1 cellular context compared by ENCODE assay signal in genomic region chr20:49801882-49802281, GRCh38.
TF ChIP-seq lines count a peak whose summit lies in the region.

No MANE protein-coding gene starts in this region.

TF ChIP-seq in K562, 482 proteins besides CTCF, POLR2A, EP300 and RAD21:
- TF ChIP-seq ZSCAN29 (IDR thresholded peaks at IDR 0.05) = no peak
- TF ChIP-seq RHOXF2B (CRISPR knock-in tag; conservative IDR thresholded peaks at IDR 0.05) = no peak
- TF ChIP-seq ID3 (CRISPR knock-in tag; IDR thresholded peaks at IDR 0.05) = no peak
- no peak for TF ChIP-seq ID3 (tag; IDR thresholded peaks at IDR 0.05)
- no peak for TF ChIP-seq FOXA1 (IDR thresholded peaks at IDR 0.05; ENCODE audit: borderline replicate concordance)
- no peak for TF ChIP-seq ZNF436 (CRISPR knock-in tag; IDR thresholded peaks at IDR 0.05)
- no peak for TF ChIP-seq ZNF445 (CRISPR knock-in tag; IDR thresholded peaks at IDR 0.05; ENCODE audit: low read depth)
- no peak for TF ChIP-seq MAX (CRISPR knock-in tag; IDR thresholded peaks at IDR 0.05)
- TF ChIP-seq PCBP2 (IDR thresholded peaks at IDR 0.05; ENCODE audit: low read depth, low read length, poor library complexity, severe bottlenecking) = no peak
- TF ChIP-seq KLF10 (CRISPR knock-in tag; IDR thresholded peaks at IDR 0.05) = no peak
- TF ChIP-seq BACH1 (tag; IDR thresholded peaks at IDR 0.05) = no peak
- no peak for TF ChIP-seq TCF7 (IDR thresholded peaks at IDR 0.05; ENCODE audit: borderline replicate concordance)
- TF ChIP-seq MXI1 (IDR thresholded peaks at IDR 0.05; ENCODE audit: low read depth, low read length) = no peak
- no peak for TF ChIP-seq ZFP91 (CRISPR knock-in tag; IDR thresholded peaks at IDR 0.05)
